In genomic region chr1:235865565-235866206, GRCh38 we compare ENCODE assay signal across 8 cellular contexts. TPM values are rescaled to one million over a fixed set of nuclear protein-coding genes. Genes with fewer than 3 reads are reported as not detected.
DNase-seq lines count a peak whose midpoint lies in the region; ATAC-seq, FAIRE-seq and TF ChIP-seq lines count a peak whose summit lies in the region.

No MANE protein-coding gene starts in this region.

- H3K9me3 Mint-ChIP-seq in stimulated activated effector memory CD8-positive, alpha-beta T cell treated with anti-CD3 and anti-CD28 coated beads, Interleukin-12 subunit alpha, Interleukin-12 subunit beta, amount 100 ng/mL, for 72 hours = no peaks in the 10 kb centered on the region

- H3K4me3 ChIP-seq in WERI-Rb-1 (ENCODE audit: low read depth, low read length) (peak overlapping the region; percentile 86), iPS DF 6.9 (ENCODE audit: low read length) (peak overlapping the region; percentile 81; the same call in 1 of the 2 replicates)

- DNase-seq in GM12892 (ENCODE audit: insufficient read length) = no peak
- DNase-seq in WERI-Rb-1 = no peak
- no peak for DNase-seq in iPS DF 6.9 (ENCODE audit: low read depth, low spot score)
- DNase-seq in stimulated activated effector memory CD8-positive, alpha-beta T cell treated with anti-CD3 and anti-CD28 coated beads, Interleukin-12 subunit alpha, Interleukin-12 subunit beta, amount 100 ng/mL, for 72 hours (ENCODE audit: low spot score in 2 of 2) = no peak
- no peak for DNase-seq in HCEC 1CT
- no peak for DNase-seq in GM03348 (ENCODE audit: low spot score)

- TF ChIP-seq CTCF in WERI-Rb-1 (IDR thresholded peaks at IDR 0.05; ENCODE audit: low read depth, low read length) = no peak

- WGBS in iPS DF 6.9 (ENCODE audit: insufficient coverage, insufficient read length) = no CpG with 5 or more reads among the region's 16 CpGs

- H3K36me3 Mint-ChIP-seq in stimulated activated effector memory CD8-positive, alpha-beta T cell treated with anti-CD3 and anti-CD28 coated beads, Interleukin-12 subunit alpha, Interleukin-12 subunit beta, amount 100 ng/mL, for 72 hours = peaks cover 39% of the 10 kb centered on the region

- H3K4me1 Mint-ChIP-seq in stimulated activated effector memory CD8-positive, alpha-beta T cell treated with anti-CD3 and anti-CD28 coated beads, Interleukin-12 subunit alpha, Interleukin-12 subunit beta, amount 100 ng/mL, for 72 hours = peaks cover 50% of the 10 kb centered on the region

- peak overlapping the region; percentile 98 for H3K4me3 Mint-ChIP-seq in stimulated activated effector memory CD8-positive, alpha-beta T cell treated with anti-CD3 and anti-CD28 coated beads, Interleukin-12 subunit alpha, Interleukin-12 subunit beta, amount 100 ng/mL, for 72 hours

- H3K27me3 ChIP-seq in WERI-Rb-1 (ENCODE audit: insufficient read depth, low read depth, severe bottlenecking) (no peaks in the 10 kb centered on the region), iPS DF 6.9 (ENCODE audit: control insufficient read depth, insufficient read depth, low read length) (peaks cover 4% of the 10 kb centered on the region; the same call in 1 of the 2 replicates)

- H3K9me3 ChIP-seq in WERI-Rb-1 (ENCODE audit: severe bottlenecking) (no peaks in the 10 kb centered on the region), iPS DF 6.9 (ENCODE audit: control insufficient read depth, insufficient read depth, low read length) (no peaks in the 10 kb centered on the region)

- FAIRE-seq in GM12892 (lab: Jason Lieb, UNC) = peak; percentile 17

- peak overlapping the region; percentile 84 for H3K27ac ChIP-seq in WERI-Rb-1
- H3K27ac ChIP-seq in iPS DF 6.9 (ENCODE audit: low read length) = no peak overlapping the region

- peak overlapping the region; percentile 98 for H3K27ac Mint-ChIP-seq in stimulated activated effector memory CD8-positive, alpha-beta T cell treated with anti-CD3 and anti-CD28 coated beads, Interleukin-12 subunit alpha, Interleukin-12 subunit beta, amount 100 ng/mL, for 72 hours

- peak; percentile 0 for ATAC-seq in HG02759 (IDR thresholded peaks at IDR 0.05; ENCODE audit: unreplicated experiment)
- ATAC-seq in stimulated activated effector memory CD8-positive, alpha-beta T cell treated with anti-CD3 and anti-CD28 coated beads, Interleukin-12 subunit alpha, Interleukin-12 subunit beta, amount 100 ng/mL, for 72 hours = no peak
- ATAC-seq in GM21390 (IDR thresholded peaks at IDR 0.05; ENCODE audit: unreplicated experiment) = no peak

- H3K4me1 ChIP-seq in iPS DF 6.9 (ENCODE audit: control insufficient read depth, insufficient read depth, low read length) = no peaks in the 10 kb centered on the region

- H3K36me3 ChIP-seq in WERI-Rb-1 = no peaks in the 10 kb centered on the region
- H3K36me3 ChIP-seq in iPS DF 6.9 (ENCODE audit: control insufficient read depth, insufficient read depth, low read length) = no peaks in the 10 kb centered on the region

- no peak for TF ChIP-seq POLR2A in GM12892 (IDR thresholded peaks at IDR 0.05; ENCODE audit: low read depth, low read length)

RNA-seq across cellular contexts. Expression of gene LYST, which starts 1.0 kb away (rescaled TPM):
- 7.9 TPM for polyA plus RNA-seq in GM12892 (2012; ENCODE audit: missing spikeins)
